ENCODE assay signal across 10 cellular contexts in the genomic region with DNA sequence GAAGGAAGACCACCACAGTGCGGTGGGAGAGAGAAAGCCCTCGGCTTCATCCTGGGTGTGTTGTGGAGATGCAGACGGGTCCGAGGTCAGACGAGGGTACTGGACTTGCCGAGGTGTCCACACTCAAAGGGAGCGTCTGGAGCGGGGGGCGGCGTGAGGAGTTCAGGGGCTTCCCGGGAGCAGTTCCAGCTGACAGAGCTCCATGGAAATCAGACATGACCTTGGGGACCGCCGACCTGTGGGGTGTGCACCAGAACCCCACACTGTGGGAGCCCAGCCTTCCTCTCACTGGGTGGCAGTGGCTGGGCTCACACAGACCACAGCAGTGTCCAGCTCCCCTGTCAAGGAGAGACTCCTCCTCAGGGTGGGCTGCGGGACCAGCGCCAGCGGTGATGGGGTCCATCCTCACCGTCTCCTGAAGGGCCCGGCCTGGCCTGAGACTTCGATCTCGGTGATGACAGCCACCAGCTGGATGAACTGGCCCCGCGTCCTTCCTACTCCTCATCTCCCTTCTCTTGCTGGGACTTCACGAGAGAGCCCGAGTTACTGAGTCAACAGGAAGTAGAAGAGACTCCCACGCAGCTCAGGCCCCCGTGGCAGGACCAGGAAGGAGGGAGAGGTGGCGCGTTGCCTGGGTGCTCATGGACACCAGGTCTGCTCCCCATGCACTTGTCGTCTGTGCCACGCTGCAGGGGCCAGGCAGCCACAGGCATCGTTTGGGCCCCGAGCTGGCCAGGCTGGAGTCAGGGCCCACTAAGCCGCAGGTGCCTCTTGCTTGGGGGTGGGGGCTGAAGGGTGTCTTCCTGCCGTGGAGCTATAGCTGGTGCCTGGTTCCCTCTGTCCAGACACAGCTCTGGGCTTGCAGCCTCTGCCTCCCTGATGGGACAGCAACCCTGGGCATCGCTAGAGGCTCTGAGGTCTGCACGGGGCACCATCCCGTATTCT.
DNase-seq lines count a peak whose midpoint lies in the region; ATAC-seq and TF ChIP-seq lines count a peak whose summit lies in the region.
"Had no signal": no experiment of that assay in that cellular context is flagged by ENCODE, and none has a peak within 500 bp of the region (broad histone marks: within the 10 kb centered on the region; RNA-seq: fewer than 3 reads in every experiment).

No MANE protein-coding gene starts in this region.

- no peak for TF ChIP-seq POLR2A in NB4 (IDR thresholded peaks at IDR 0.05; ENCODE audit: extremely low read depth, insufficient read length)

- no peak overlapping the region for H3K4ac ChIP-seq in mesenchymal stem cell (ENCODE audit: low read depth in 1 of 2, low read length in 2 of 2)

- H3K27me3 ChIP-seq in mesenchymal stem cell (ENCODE audit: control insufficient read depth in 1 of 2, insufficient read depth in 1 of 2, low read length in 2 of 2), result peaks cover 0 to 52% of the 10 kb centered on the region in 2 experiments
- H3K27me3 ChIP-seq: adrenal gland had no signal

- H3K18ac ChIP-seq in mesenchymal stem cell (ENCODE audit: low read depth in 1 of 2, low read length in 2 of 2), result no peak overlapping the region

- no peak overlapping the region for H2BK5ac ChIP-seq in mesenchymal stem cell (ENCODE audit: low read depth, low read length, poor library complexity, severe bottlenecking)

- H3K4me3 ChIP-seq in NB4 (ENCODE audit: low read depth, low read length), result no peak overlapping the region
- H3K4me3 ChIP-seq in fibroblast of villous mesenchyme (ENCODE audit: low read depth, low read length), result no peak overlapping the region
- no peak overlapping the region for H3K4me3 ChIP-seq in mesenchymal stem cell (ENCODE audit: insufficient read depth in 1 of 2, low read depth in 1 of 2, low read length in 2 of 2)
- H3K4me3 ChIP-seq: adrenal gland had no signal

- no peak overlapping the region for H3K4me2 ChIP-seq in mesenchymal stem cell (ENCODE audit: low read length, poor library complexity, severe bottlenecking)

- H3K23ac ChIP-seq in mesenchymal stem cell (ENCODE audit: low read length in 2 of 2), result no peak overlapping the region

- H4K91ac ChIP-seq in mesenchymal stem cell (ENCODE audit: low read length), result no peak overlapping the region

- H3K27ac ChIP-seq in mesenchymal stem cell (ENCODE audit: low read length, poor library complexity, severe bottlenecking), result no peak overlapping the region

- no peak overlapping the region for H4K8ac ChIP-seq in mesenchymal stem cell (ENCODE audit: low read length)

- H3K36me3 ChIP-seq in mesenchymal stem cell (ENCODE audit: control insufficient read depth in 1 of 2, insufficient read depth in 2 of 2, low read depth in 1 of 2, low read length in 2 of 2), result peaks cover 0 to 2% of the 10 kb centered on the region in 2 experiments
- H3K36me3 ChIP-seq: adrenal gland had no signal

- H3K9me3 ChIP-seq in mesenchymal stem cell (ENCODE audit: control insufficient read depth, low read length), result peaks cover 11% of the 10 kb centered on the region

- H3K4me1 ChIP-seq in mesenchymal stem cell (ENCODE audit: control insufficient read depth, insufficient read depth, low read depth, low read length), result peaks cover 8% of the 10 kb centered on the region

- TF ChIP-seq CTCF in NB4 (IDR thresholded peaks at IDR 0.05; ENCODE audit: low read depth, low read length), result no peak
- no peak for TF ChIP-seq CTCF in fibroblast of villous mesenchyme (IDR thresholded peaks at IDR 0.05; ENCODE audit: insufficient read depth, low read depth, low read length)
- no peak for TF ChIP-seq CTCF in omental fat pad (IDR thresholded peaks at IDR 0.05)

- H3K79me1 ChIP-seq in mesenchymal stem cell (replicated peaks; ENCODE audit: low read length, poor library complexity, severe bottlenecking), result no peaks in the 10 kb centered on the region

- no peak overlapping the region for H2AK5ac ChIP-seq in mesenchymal stem cell (ENCODE audit: low read length, severe bottlenecking)

- 82% methylated on average over 37 of the region's 37 CpGs for WGBS in mesenchymal stem cell

- no peak overlapping the region for H2AFZ ChIP-seq in mesenchymal stem cell (ENCODE audit: low read depth, low read length)

- ATAC-seq in omental fat pad (ENCODE audit: low FRiP score) (no peak), HG02970 (IDR thresholded peaks at IDR 0.05; ENCODE audit: low FRiP score, unreplicated experiment) (no peak)

- no peak overlapping the region for H2BK120ac ChIP-seq in mesenchymal stem cell (ENCODE audit: low read depth, low read length)

- H3K9ac ChIP-seq in mesenchymal stem cell (ENCODE audit: low read length), result no peak overlapping the region

- H2BK12ac ChIP-seq in mesenchymal stem cell (ENCODE audit: low read length in 2 of 2), result no peak overlapping the region

- peak; percentile 19 for DNase-seq in EH (ENCODE audit: low read depth)
- DNase-seq in NB4 (ENCODE audit: low read depth), result peak; percentile 90
- peak; percentile 41 for DNase-seq in fibroblast of villous mesenchyme (ENCODE audit: low read depth)
- DNase-seq in omental fat pad (ENCODE audit: low spot score), result peak; percentile 21
- DNase-seq in mesenchymal stem cell, result no peak
- no peak for DNase-seq in NCI-H446 (lab: John Stamatoyannopoulos, UW)
- DNase-seq in NCI-H1436 treated with DMSO at 0.1 percent for 48 hours (lab: John Stamatoyannopoulos, UW), result no peak
- DNase-seq: NCI-H1930 had no signal

- H3K14ac ChIP-seq in mesenchymal stem cell (ENCODE audit: low read length in 2 of 2), result no peak overlapping the region

- no peak overlapping the region for H2BK15ac ChIP-seq in mesenchymal stem cell (ENCODE audit: low read depth, poor library complexity, severe bottlenecking)

Comparison
In these comparisons a context has a peak if more than half of its experiments do, and no peak if none do; other contexts are left out.
1. DNase-seq: peak in EH (single experiment), NB4 (single experiment), fibroblast of villous mesenchyme (single experiment) and omental fat pad (single experiment); none in mesenchymal stem cell (single experiment), NCI-H446 (0 of 2) and NCI-H1436 treated with DMSO at 0.1 percent for 48 hours (single experiment).